Comparison of ENCODE assay signal across 1 cellular context in the genomic region with DNA sequence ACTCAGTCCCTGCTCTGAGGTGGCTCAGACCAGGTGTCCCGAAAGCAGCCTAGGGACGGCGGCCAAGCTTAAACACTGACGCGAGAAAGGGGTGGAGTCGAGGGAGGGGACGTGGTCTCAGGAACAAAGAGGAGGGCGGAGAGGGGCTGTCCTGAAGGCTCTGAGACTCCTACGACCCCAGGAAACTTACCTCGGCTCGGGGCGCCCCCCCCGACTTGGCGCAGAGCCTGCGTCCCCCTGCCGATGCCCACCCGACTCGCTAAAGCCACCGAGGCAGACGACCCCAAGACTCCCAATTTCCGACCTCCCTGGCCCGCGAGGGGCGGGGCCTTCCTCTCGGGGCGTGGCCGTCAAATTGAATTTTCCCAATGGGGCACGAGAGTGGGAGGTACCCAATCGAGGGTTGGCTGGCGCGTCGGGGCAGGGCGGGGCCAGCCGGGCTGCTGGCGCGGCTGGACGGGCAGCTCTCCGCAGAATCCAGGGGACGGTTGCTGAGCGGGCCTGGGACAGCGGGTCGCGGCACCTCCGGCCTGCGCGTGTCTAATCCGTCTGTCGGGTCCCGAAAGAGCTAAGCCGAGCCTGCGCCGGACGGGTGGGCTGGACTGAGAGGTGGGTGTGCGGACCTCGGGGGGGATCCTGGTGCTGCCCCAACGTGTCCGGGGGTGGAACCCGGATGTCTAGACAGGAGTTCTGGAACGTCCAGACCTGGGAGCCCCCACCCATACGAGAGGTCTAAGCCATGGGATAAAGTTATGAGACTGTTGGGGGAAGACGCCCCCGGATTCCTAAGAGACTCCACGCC.
A peak's percentile ranks its signal among the peaks of the same experiment; 100 is the strongest.
TF ChIP-seq lines count a peak whose summit lies in the region.

A gene (plus strand): TSS at position 471 of the 802 bp plus-strand sequence. CDS start 1,941 bp downstream, outside the sequence.

TF ChIP-seq in K562, 482 proteins besides CTCF, POLR2A, EP300 and RAD21 (continued from another document and continues in another):
- TF ChIP-seq, protein P1, sequence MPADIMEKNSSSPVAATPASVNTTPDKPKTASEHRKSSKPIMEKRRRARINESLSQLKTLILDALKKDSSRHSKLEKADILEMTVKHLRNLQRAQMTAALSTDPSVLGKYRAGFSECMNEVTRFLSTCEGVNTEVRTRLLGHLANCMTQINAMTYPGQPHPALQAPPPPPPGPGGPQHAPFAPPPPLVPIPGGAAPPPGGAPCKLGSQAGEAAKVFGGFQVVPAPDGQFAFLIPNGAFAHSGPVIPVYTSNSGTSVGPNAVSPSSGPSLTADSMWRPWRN (IDR thresholded peaks at IDR 0.05; ENCODE audit: low read depth), result no peak
- TF ChIP-seq XRCC5 (IDR thresholded peaks at IDR 0.05; ENCODE audit: low read depth, low read length), result no peak
- TF ChIP-seq PRMT5 (CRISPR knock-in tag; IDR thresholded peaks at IDR 0.05), result no peak
- no peak for TF ChIP-seq ELF2 (CRISPR knock-in tag; IDR thresholded peaks at IDR 0.05)
- no peak for TF ChIP-seq ZNF124 (CRISPR knock-in tag; IDR thresholded peaks at IDR 0.05)
- no peak for TF ChIP-seq EWSR1 (IDR thresholded peaks at IDR 0.05; ENCODE audit: borderline replicate concordance, low read depth, partially characterized antibody)
- TF ChIP-seq, protein P2, sequence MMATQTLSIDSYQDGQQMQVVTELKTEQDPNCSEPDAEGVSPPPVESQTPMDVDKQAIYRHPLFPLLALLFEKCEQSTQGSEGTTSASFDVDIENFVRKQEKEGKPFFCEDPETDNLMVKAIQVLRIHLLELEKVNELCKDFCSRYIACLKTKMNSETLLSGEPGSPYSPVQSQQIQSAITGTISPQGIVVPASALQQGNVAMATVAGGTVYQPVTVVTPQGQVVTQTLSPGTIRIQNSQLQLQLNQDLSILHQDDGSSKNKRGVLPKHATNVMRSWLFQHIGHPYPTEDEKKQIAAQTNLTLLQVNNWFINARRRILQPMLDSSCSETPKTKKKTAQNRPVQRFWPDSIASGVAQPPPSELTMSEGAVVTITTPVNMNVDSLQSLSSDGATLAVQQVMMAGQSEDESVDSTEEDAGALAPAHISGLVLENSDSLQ (IDR thresholded peaks at IDR 0.05), result peak; percentile 70
- peak; percentile 47 for TF ChIP-seq TAF1 (IDR thresholded peaks at IDR 0.05; ENCODE audit: control insufficient read depth, extremely low read depth, insufficient read depth, low read length, severe bottlenecking)
- TF ChIP-seq ZNF699 (CRISPR knock-in tag; IDR thresholded peaks at IDR 0.05; ENCODE audit: insufficient replicate concordance), result no peak
- TF ChIP-seq TRIM24 (IDR thresholded peaks at IDR 0.05), result no peak
- TF ChIP-seq CREM (IDR thresholded peaks at IDR 0.05; ENCODE audit: low read depth), result 0 out of 2 replicates have a peak, but pooled peaks have one; percentile 32
- no peak for TF ChIP-seq MEF2A (IDR thresholded peaks at IDR 0.05; ENCODE audit: control insufficient read depth, low read depth, low read length)
- TF ChIP-seq, protein P3, sequence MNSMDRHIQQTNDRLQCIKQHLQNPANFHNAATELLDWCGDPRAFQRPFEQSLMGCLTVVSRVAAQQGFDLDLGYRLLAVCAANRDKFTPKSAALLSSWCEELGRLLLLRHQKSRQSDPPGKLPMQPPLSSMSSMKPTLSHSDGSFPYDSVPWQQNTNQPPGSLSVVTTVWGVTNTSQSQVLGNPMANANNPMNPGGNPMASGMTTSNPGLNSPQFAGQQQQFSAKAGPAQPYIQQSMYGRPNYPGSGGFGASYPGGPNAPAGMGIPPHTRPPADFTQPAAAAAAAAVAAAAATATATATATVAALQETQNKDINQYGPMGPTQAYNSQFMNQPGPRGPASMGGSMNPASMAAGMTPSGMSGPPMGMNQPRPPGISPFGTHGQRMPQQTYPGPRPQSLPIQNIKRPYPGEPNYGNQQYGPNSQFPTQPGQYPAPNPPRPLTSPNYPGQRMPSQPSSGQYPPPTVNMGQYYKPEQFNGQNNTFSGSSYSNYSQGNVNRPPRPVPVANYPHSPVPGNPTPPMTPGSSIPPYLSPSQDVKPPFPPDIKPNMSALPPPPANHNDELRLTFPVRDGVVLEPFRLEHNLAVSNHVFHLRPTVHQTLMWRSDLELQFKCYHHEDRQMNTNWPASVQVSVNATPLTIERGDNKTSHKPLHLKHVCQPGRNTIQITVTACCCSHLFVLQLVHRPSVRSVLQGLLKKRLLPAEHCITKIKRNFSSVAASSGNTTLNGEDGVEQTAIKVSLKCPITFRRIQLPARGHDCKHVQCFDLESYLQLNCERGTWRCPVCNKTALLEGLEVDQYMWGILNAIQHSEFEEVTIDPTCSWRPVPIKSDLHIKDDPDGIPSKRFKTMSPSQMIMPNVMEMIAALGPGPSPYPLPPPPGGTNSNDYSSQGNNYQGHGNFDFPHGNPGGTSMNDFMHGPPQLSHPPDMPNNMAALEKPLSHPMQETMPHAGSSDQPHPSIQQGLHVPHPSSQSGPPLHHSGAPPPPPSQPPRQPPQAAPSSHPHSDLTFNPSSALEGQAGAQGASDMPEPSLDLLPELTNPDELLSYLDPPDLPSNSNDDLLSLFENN (IDR thresholded peaks at IDR 0.05; ENCODE audit: low read depth in 2 of 2, low read length in 2 of 2), result no peak
- TF ChIP-seq CBX1 (IDR thresholded peaks at IDR 0.05; ENCODE audit: low read depth), result no peak
- TF ChIP-seq OTX1 (CRISPR knock-in tag; IDR thresholded peaks at IDR 0.05), result no peak
- no peak for TF ChIP-seq RUNX1 (IDR thresholded peaks at IDR 0.05; ENCODE audit: low read depth)
- peak in 1 of 2 experiments; percentile 66; a peak in 1 of 4 replicates for TF ChIP-seq SRF (CRISPR knock-in tag; IDR thresholded peaks at IDR 0.05)
- TF ChIP-seq TAF9B (IDR thresholded peaks at IDR 0.05; ENCODE audit: partially characterized antibody), result no peak
- no peak for TF ChIP-seq ZNF184 (CRISPR knock-in tag; IDR thresholded peaks at IDR 0.05)
- TF ChIP-seq FOXK2 (conservative IDR thresholded peaks at IDR 0.05 in 1 of 2, IDR thresholded peaks at IDR 0.05 in 1 of 2; ENCODE audit: low read depth in 2 of 2), result no peak
- TF ChIP-seq, protein P4, sequence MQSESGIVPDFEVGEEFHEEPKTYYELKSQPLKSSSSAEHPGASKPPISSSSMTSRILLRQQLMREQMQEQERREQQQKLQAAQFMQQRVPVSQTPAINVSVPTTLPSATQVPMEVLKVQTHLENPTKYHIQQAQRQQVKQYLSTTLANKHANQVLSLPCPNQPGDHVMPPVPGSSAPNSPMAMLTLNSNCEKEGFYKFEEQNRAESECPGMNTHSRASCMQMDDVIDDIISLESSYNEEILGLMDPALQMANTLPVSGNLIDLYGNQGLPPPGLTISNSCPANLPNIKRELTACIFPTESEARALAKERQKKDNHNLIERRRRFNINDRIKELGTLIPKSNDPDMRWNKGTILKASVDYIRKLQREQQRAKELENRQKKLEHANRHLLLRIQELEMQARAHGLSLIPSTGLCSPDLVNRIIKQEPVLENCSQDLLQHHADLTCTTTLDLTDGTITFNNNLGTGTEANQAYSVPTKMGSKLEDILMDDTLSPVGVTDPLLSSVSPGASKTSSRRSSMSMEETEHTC (IDR thresholded peaks at IDR 0.05), result no peak
- TF ChIP-seq, protein P5, sequence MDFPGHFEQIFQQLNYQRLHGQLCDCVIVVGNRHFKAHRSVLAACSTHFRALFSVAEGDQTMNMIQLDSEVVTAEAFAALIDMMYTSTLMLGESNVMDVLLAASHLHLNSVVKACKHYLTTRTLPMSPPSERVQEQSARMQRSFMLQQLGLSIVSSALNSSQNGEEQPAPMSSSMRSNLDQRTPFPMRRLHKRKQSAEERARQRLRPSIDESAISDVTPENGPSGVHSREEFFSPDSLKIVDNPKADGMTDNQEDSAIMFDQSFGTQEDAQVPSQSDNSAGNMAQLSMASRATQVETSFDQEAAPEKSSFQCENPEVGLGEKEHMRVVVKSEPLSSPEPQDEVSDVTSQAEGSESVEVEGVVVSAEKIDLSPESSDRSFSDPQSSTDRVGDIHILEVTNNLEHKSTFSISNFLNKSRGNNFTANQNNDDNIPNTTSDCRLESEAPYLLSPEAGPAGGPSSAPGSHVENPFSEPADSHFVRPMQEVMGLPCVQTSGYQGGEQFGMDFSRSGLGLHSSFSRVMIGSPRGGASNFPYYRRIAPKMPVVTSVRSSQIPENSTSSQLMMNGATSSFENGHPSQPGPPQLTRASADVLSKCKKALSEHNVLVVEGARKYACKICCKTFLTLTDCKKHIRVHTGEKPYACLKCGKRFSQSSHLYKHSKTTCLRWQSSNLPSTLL (IDR thresholded peaks at IDR 0.05), result no peak
- TF ChIP-seq, protein P6, sequence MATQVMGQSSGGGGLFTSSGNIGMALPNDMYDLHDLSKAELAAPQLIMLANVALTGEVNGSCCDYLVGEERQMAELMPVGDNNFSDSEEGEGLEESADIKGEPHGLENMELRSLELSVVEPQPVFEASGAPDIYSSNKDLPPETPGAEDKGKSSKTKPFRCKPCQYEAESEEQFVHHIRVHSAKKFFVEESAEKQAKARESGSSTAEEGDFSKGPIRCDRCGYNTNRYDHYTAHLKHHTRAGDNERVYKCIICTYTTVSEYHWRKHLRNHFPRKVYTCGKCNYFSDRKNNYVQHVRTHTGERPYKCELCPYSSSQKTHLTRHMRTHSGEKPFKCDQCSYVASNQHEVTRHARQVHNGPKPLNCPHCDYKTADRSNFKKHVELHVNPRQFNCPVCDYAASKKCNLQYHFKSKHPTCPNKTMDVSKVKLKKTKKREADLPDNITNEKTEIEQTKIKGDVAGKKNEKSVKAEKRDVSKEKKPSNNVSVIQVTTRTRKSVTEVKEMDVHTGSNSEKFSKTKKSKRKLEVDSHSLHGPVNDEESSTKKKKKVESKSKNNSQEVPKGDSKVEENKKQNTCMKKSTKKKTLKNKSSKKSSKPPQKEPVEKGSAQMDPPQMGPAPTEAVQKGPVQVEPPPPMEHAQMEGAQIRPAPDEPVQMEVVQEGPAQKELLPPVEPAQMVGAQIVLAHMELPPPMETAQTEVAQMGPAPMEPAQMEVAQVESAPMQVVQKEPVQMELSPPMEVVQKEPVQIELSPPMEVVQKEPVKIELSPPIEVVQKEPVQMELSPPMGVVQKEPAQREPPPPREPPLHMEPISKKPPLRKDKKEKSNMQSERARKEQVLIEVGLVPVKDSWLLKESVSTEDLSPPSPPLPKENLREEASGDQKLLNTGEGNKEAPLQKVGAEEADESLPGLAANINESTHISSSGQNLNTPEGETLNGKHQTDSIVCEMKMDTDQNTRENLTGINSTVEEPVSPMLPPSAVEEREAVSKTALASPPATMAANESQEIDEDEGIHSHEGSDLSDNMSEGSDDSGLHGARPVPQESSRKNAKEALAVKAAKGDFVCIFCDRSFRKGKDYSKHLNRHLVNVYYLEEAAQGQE (CRISPR knock-in tag; IDR thresholded peaks at IDR 0.05; ENCODE audit: low read depth), result no peak
- TF ChIP-seq RBM25 (IDR thresholded peaks at IDR 0.05; ENCODE audit: low read depth, low read length, severe bottlenecking), result no peak
- TF ChIP-seq NCOR1 (IDR thresholded peaks at IDR 0.05), result no peak
- TF ChIP-seq FOSL1 (tag; conservative IDR thresholded peaks at IDR 0.05), result no peak
- TF ChIP-seq C11orf30 (IDR thresholded peaks at IDR 0.05; ENCODE audit: low read depth), result no peak
- peak; percentile 56; the same call in 1 of the 2 replicates for TF ChIP-seq ERF (CRISPR knock-in tag; IDR thresholded peaks at IDR 0.05)
- no peak for TF ChIP-seq HMG20A (CRISPR knock-in tag; conservative IDR thresholded peaks at IDR 0.05)
- TF ChIP-seq TRIM28 (IDR thresholded peaks at IDR 0.05), result no peak
- peak; percentile 47; the same call in 1 of the 2 replicates for TF ChIP-seq MTA3 (IDR thresholded peaks at IDR 0.05; ENCODE audit: borderline replicate concordance)
- no peak for TF ChIP-seq JUN (IDR thresholded peaks at IDR 0.05; ENCODE audit: borderline replicate concordance, low read depth, low read length)
- no peak for TF ChIP-seq JUN (CRISPR knock-in tag; IDR thresholded peaks at IDR 0.05; ENCODE audit: borderline replicate concordance)
- TF ChIP-seq KLF6 (CRISPR knock-in tag; IDR thresholded peaks at IDR 0.05; ENCODE audit: borderline replicate concordance), result no peak
- TF ChIP-seq HNRNPUL1 (IDR thresholded peaks at IDR 0.05; ENCODE audit: low read length), result no peak
- no peak for TF ChIP-seq ZNF133 (CRISPR knock-in tag; IDR thresholded peaks at IDR 0.05)
- TF ChIP-seq EZH2 (IDR thresholded peaks at IDR 0.05; ENCODE audit: borderline replicate concordance, low read depth, low read length), result no peak
